26 cellular contexts compared by ENCODE assay signal in genomic region chr4:18113710-18114331, GRCh38.
"Had no signal": no experiment of that assay in that cellular context is flagged by ENCODE, and none has a peak within 500 bp of the region (broad histone marks: within the 10 kb centered on the region; RNA-seq: fewer than 3 reads in every experiment).

No MANE protein-coding gene starts in this region.

- H3K4me3 ChIP-seq: adrenal gland, cardiac muscle cell, coronary artery, lower lobe of right lung, neural progenitor cell, thoracic aorta, uterus had no signal

- DNase-seq: activated B cell treated with CpG ODN at 0.5 μM for 24 hours; activated CD4-positive, alpha-beta T cell treated with anti-CD3 and anti-CD28 coated beads, Interleukin-2, amount 50 U/mL, for 4 hours; activated effector memory CD4-positive, alpha-beta T cell treated with Interleukin-2 at 50 U/mL for 16 hours; activated naive CD4-positive, alpha-beta T cell treated with anti-CD3 and anti-CD28 coated beads for 36 hours; activated naive CD8-positive, alpha-beta T cell treated with anti-CD3 and anti-CD28 coated beads for 36 hours; activated T-cell treated with anti-CD3 and anti-CD28 coated beads for 4 hours; adrenal gland; aorta; foreskin fibroblast; head of caudate nucleus; lower lobe of right lung; mesenchymal stem cell; natural killer cell; occipital lobe; right cardiac atrium; stimulated activated CD4-positive, alpha-beta T cell treated with anti-CD3 and anti-CD28 coated beads, Interleukin-12 subunit alpha, Interleukin-12 subunit beta, amount 100 ng/mL, for 4 hours; stimulated activated CD4-positive, alpha-beta T cell treated with anti-CD3 and anti-CD28 coated beads, Interleukin-4, amount 100 ng/mL, for 1 hour; trophoblast cell; uterus had no signal

- ATAC-seq: esophagus mucosa; left lobe of liver; lower lobe of right lung; natural killer cell; right cardiac atrium; stimulated activated effector memory CD8-positive, alpha-beta T cell treated with anti-CD3 and anti-CD28 coated beads, Interleukin-12 subunit alpha, Interleukin-12 subunit beta, amount 100 ng/mL, for 72 hours had no signal

- H3K36me3 ChIP-seq: adrenal gland, cardiac muscle cell, lower lobe of right lung, neural progenitor cell, thoracic aorta, uterus had no signal

- H3K27ac ChIP-seq: adrenal gland, cardiac muscle cell, coronary artery, lower lobe of right lung, neural progenitor cell, thoracic aorta, uterus had no signal

- H2AFZ ChIP-seq: neural progenitor cell had no signal

- H3K4me1 ChIP-seq: adrenal gland, lower lobe of right lung, neural progenitor cell, uterus had no signal

- H3K4me2 ChIP-seq: neural progenitor cell had no signal

- H3K9me3 ChIP-seq: adrenal gland, lower lobe of right lung, thoracic aorta, uterus had no signal

- H3K9ac ChIP-seq: neural progenitor cell had no signal

- H3K27me3 ChIP-seq: adrenal gland, cardiac muscle cell, neural progenitor cell, uterus had no signal
